In the genomic region with DNA sequence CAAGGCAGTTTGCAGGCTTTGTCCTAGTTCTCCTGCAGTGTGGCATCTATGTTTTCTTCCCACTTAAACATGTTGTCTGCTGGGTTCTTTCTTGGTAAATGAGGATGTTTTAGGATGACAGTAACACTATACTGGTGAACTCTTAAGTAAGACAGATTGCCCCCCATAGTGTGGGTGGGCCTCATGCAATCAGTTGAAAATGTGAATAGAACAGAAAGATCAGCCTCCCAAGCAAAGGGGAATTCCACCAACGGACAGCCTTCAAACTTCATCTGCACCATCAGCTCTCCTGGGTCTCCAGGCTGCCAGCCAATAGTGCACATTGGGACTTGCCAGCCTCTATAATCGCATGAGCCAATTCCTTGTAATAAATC, we compare ENCODE assay signal across 21 cellular contexts. TPM values are rescaled to one million over a fixed set of nuclear protein-coding genes. Genes with fewer than 3 reads are reported as not detected.
A peak's percentile ranks its signal among the peaks of the same experiment; 100 is the strongest.
DNase-seq lines count a peak whose midpoint lies in the region; ATAC-seq and TF ChIP-seq lines count a peak whose summit lies in the region.
"Had no signal": no experiment of that assay in that cellular context is flagged by ENCODE, and none has a peak within 500 bp of the region (broad histone marks: within the 10 kb centered on the region; RNA-seq: fewer than 3 reads in every experiment).

No MANE protein-coding gene starts in this region.

- H3K4me1 ChIP-seq in HEK293 (ENCODE audit: control insufficient read depth, insufficient read depth, low read length) (peaks cover 5% of the 10 kb centered on the region), SJCRH30 (no peaks in the 10 kb centered on the region)

- TF ChIP-seq CTCF in HEK293 (tag by site-specific recombination; IDR thresholded peaks at IDR 0.05) = no peak

- H3K36me3 Mint-ChIP-seq in activated CD4-positive, alpha-beta T cell treated with anti-CD3 and anti-CD28 coated beads for 36 hours (ENCODE audit: low read depth) = peaks cover 1% of the 10 kb centered on the region
- H3K36me3 Mint-ChIP-seq in activated T-helper 2 cell treated with anti-CD3 and anti-CD28 coated beads, Interferon-gamma antibody, Interleukin-2, Interleukin-4, amounts not matched to agents 10 μg/mL and 5 μg/mL and 100 μg/mL, durations not matched to agents 14 hours and 24 hours and 36 hours (ENCODE audit: low read depth) = no peaks in the 10 kb centered on the region
- H3K36me3 Mint-ChIP-seq: CD4-positive, alpha-beta memory T cell; IgD-negative memory B cell had no signal

- no peaks in the 10 kb centered on the region; the same call in 1 of the 2 replicates for H3K27me3 ChIP-seq in SJCRH30

- no peak for ATAC-seq in activated CD4-positive, alpha-beta T cell treated with anti-CD3 and anti-CD28 coated beads for 36 hours
- ATAC-seq: GM23338 had no signal

- CTCF ChIA-PET in activated CD4-positive, alpha-beta T cell treated with anti-CD3 and anti-CD28 coated beads for 36 hours (lab: Charles Lee) = interaction anchor here (0.6 to 1.4 kb wide), 6 partner anchors 10 to 919 kb away, joined by 3 to 4 read pairs (median 4); no protein-coding TSS in a partner anchor
- CTCF ChIA-PET in HEK293 (lab: Yijun Ruan, JAX) = interaction anchor here (0.9 to 1.7 kb wide), 7 partner anchors 8 to 927 kb away, joined by 3 to 6 read pairs (median 5); no protein-coding TSS in a partner anchor

- no peak overlapping the region for H3K4me3 ChIP-seq in HEK293 (ENCODE audit: low read depth, low read length)
- H3K4me3 ChIP-seq in SJCRH30 = no peak overlapping the region
- H3K4me3 ChIP-seq: GM23338, HAP-1 had no signal

- H3K27ac ChIP-seq in HEK293 (ENCODE audit: extremely low read depth, low read depth, low read length) (no peak overlapping the region), SJCRH30 (no peak overlapping the region)
- H3K27ac ChIP-seq: RWPE1 had no signal

- H3K9me3 ChIP-seq in HEK293 (ENCODE audit: control insufficient read depth, insufficient read depth, low read depth, low read length) (no peaks in the 10 kb centered on the region), SJCRH30 (replicated peaks) (no peaks in the 10 kb centered on the region)
- H3K9me3 ChIP-seq: Caco-2, HAP-1 had no signal

- H3K27me3 Mint-ChIP-seq in activated CD4-positive, alpha-beta T cell treated with anti-CD3 and anti-CD28 coated beads for 36 hours = no peaks in the 10 kb centered on the region
- H3K27me3 Mint-ChIP-seq in activated T-helper 2 cell treated with anti-CD3 and anti-CD28 coated beads, Interferon-gamma antibody, Interleukin-2, Interleukin-4, amounts not matched to agents 10 μg/mL and 5 μg/mL and 100 μg/mL, durations not matched to agents 14 hours and 24 hours and 36 hours (ENCODE audit: low read depth) = no peaks in the 10 kb centered on the region
- H3K27me3 Mint-ChIP-seq: IgD-negative memory B cell had no signal

- POLR2A ChIA-PET in activated CD4-positive, alpha-beta T cell treated with anti-CD3 and anti-CD28 coated beads for 36 hours (lab: Charles Lee) = no interaction called here
- POLR2A ChIA-PET in HEK293 (lab: Yijun Ruan, JAX) = no interaction called here

- DNase-seq in activated CD4-positive, alpha-beta T cell treated with anti-CD3 and anti-CD28 coated beads for 36 hours = peak; percentile 25
- DNase-seq in activated CD4-positive, alpha-beta T cell treated with anti-CD3 and anti-CD28 coated beads for 48 hours = no peak
- no peak for DNase-seq in activated T-helper 2 cell treated with anti-CD3 and anti-CD28 coated beads, Interferon-gamma antibody, Interleukin-2, Interleukin-4, amounts not matched to agents 10 μg/mL and 5 μg/mL and 100 μg/mL, durations not matched to agents 14 hours and 24 hours and 36 hours (ENCODE audit: low spot score)
- peak; percentile 37 for DNase-seq in stimulated activated CD8-positive, alpha-beta memory T cell treated with anti-CD3 and anti-CD28 coated beads, Interleukin-4, amount 100 ng/mL, for 48 hours
- DNase-seq in kidney glomerular epithelial cell (lab: John Stamatoyannopoulos, UW) (no peak), SJCRH30 (no peak), NAMALWA (ENCODE audit: low spot score) (no peak)
- DNase-seq: C1 segment of cervical spinal cord; Caco-2; CD4-positive, alpha-beta memory T cell; NCI-H1092 treated with DMSO at 0.1 percent for 48 hours; NCI-H1436 treated with DMSO at 0.1 percent for 48 hours; NCI-H187 treated with DMSO at 0.1 percent for 48 hours; NCI-H524; NCI-H774; SHP77 had no signal

- peaks cover 56% of the 10 kb centered on the region for H3K4me1 Mint-ChIP-seq in activated CD4-positive, alpha-beta T cell treated with anti-CD3 and anti-CD28 coated beads for 36 hours
- peaks cover 56% of the 10 kb centered on the region for H3K4me1 Mint-ChIP-seq in activated T-helper 2 cell treated with anti-CD3 and anti-CD28 coated beads, Interferon-gamma antibody, Interleukin-2, Interleukin-4, amounts not matched to agents 10 μg/mL and 5 μg/mL and 100 μg/mL, durations not matched to agents 14 hours and 24 hours and 36 hours (ENCODE audit: low read depth)

- H3K36me3 ChIP-seq in HEK293 (ENCODE audit: control insufficient read depth in 2 of 2, insufficient read depth in 1 of 2, low read length in 2 of 2) (no peaks in the 10 kb centered on the region), SJCRH30 (no peaks in the 10 kb centered on the region)
- H3K36me3 ChIP-seq: HAP-1 had no signal

- intact Hi-C loops in activated CD4-positive, alpha-beta T cell treated with anti-CD3 and anti-CD28 coated beads for 36 hours (cut with DNase I, micrococcal nuclease) = loop anchor here (2.0 to 5.0 kb wide), 5 partner anchors 243 to 838 kb away; partner anchors contain the start of genes ARID4B (in 1 of the 2) and GGPS1 (in 1 of the 2)
- intact Hi-C loops in activated T-helper 2 cell treated with anti-CD3 and anti-CD28 coated beads, Interferon-gamma antibody, Interleukin-2, Interleukin-4, amounts not matched to agents 10 μg/mL and 5 μg/mL and 100 μg/mL, durations not matched to agents 14 hours and 24 hours and 36 hours (cut with micrococcal nuclease) = loop anchor here (2.0 to 10.0 kb wide), 6 partner anchors 111 to 1385 kb away; partner anchors contain the start of gene B3GALNT2

- no peak overlapping the region for H3K4me3 Mint-ChIP-seq in activated CD4-positive, alpha-beta T cell treated with anti-CD3 and anti-CD28 coated beads for 36 hours
- no peak overlapping the region for H3K4me3 Mint-ChIP-seq in activated T-helper 2 cell treated with anti-CD3 and anti-CD28 coated beads, Interferon-gamma antibody, Interleukin-2, Interleukin-4, amounts not matched to agents 10 μg/mL and 5 μg/mL and 100 μg/mL, durations not matched to agents 14 hours and 24 hours and 36 hours (ENCODE audit: low read depth)
- H3K4me3 Mint-ChIP-seq: CD4-positive, alpha-beta memory T cell; GM23338 had no signal

- H3K9me3 Mint-ChIP-seq in activated CD4-positive, alpha-beta T cell treated with anti-CD3 and anti-CD28 coated beads for 36 hours (ENCODE audit: low read depth) = no peaks in the 10 kb centered on the region
- H3K9me3 Mint-ChIP-seq in activated T-helper 2 cell treated with anti-CD3 and anti-CD28 coated beads, Interferon-gamma antibody, Interleukin-2, Interleukin-4, amounts not matched to agents 10 μg/mL and 5 μg/mL and 100 μg/mL, durations not matched to agents 14 hours and 24 hours and 36 hours = no peaks in the 10 kb centered on the region
- H3K9me3 Mint-ChIP-seq: CD4-positive, alpha-beta memory T cell; GM23338; IgD-negative memory B cell had no signal

- H3K27ac Mint-ChIP-seq in activated CD4-positive, alpha-beta T cell treated with anti-CD3 and anti-CD28 coated beads for 36 hours = no peak overlapping the region
- peak overlapping the region; percentile 51 for H3K27ac Mint-ChIP-seq in activated T-helper 2 cell treated with anti-CD3 and anti-CD28 coated beads, Interferon-gamma antibody, Interleukin-2, Interleukin-4, amounts not matched to agents 10 μg/mL and 5 μg/mL and 100 μg/mL, durations not matched to agents 14 hours and 24 hours and 36 hours
- H3K27ac Mint-ChIP-seq: CD4-positive, alpha-beta memory T cell; GM23338 had no signal

TF ChIP-seq in HEK293, 187 proteins besides CTCF, POLR2A, EP300 and RAD21:
- TF ChIP-seq ZNF10 (tag by site-specific recombination; IDR thresholded peaks at IDR 0.05) = peak; percentile 91
- no peak for TF ChIP-seq MZF1 (tag by site-specific recombination; IDR thresholded peaks at IDR 0.05; ENCODE audit: borderline replicate concordance)

RNA-seq across cellular contexts. Expression of gene TARBP1, which starts 10.7 kb away (rescaled TPM):
- 10 to 100 TPM; 37.7 to 41.5 TPM for total RNA-seq in activated CD4-positive, alpha-beta T cell treated with anti-CD3 and anti-CD28 coated beads for 36 hours
- 79.7 and 87.5 TPM in 2 replicates for total RNA-seq in activated T-helper 2 cell treated with anti-CD3 and anti-CD28 coated beads, Interferon-gamma antibody, Interleukin-2, Interleukin-4, amounts not matched to agents 10 μg/mL and 5 μg/mL and 100 μg/mL, durations not matched to agents 14 hours and 24 hours and 36 hours
- 13.9 and 14.8 TPM in 2 replicates for total RNA-seq in SJCRH30 (2014; rRNA removed; shearing (Covaris generic))

Comparison
In these comparisons a context has a peak if more than half of its experiments do, and no peak if none do; other contexts are left out.
1. DNase-seq: peak in activated CD4-positive, alpha-beta T cell treated with anti-CD3 and anti-CD28 coated beads for 36 hours (single experiment) and stimulated activated CD8-positive, alpha-beta memory T cell treated with anti-CD3 and anti-CD28 coated beads, Interleukin-4, amount 100 ng/mL, for 48 hours (single experiment); none in activated CD4-positive, alpha-beta T cell treated with anti-CD3 and anti-CD28 coated beads for 48 hours (single experiment), activated T-helper 2 cell treated with anti-CD3 and anti-CD28 coated beads, Interferon-gamma antibody, Interleukin-2, Interleukin-4, amounts not matched to agents 10 μg/mL and 5 μg/mL and 100 μg/mL, durations not matched to agents 14 hours and 24 hours and 36 hours (single experiment), kidney glomerular epithelial cell (single experiment), SJCRH30 (0 of 2) and NAMALWA (single experiment).